Comparison of ENCODE assay signal across 26 cellular contexts in the genomic region with DNA sequence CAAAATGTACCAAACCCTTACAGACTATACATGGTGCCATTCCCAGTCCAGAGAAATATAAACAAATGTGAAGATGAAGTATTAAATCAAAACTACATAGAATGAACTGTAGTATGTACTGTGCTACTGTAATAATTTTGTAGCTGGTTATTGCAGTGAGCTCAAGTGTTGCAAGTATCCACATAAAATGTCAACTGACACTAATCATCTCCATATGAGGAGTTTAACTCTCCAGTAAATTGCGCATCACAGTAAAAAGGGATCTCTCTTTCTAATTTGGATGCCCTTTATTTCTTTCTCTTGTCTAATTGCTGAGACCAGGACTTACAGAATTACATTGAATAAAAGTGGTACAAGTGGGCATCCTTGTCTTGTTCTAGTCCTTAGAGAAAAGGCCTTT.
"Had no signal": no experiment of that assay in that cellular context is flagged by ENCODE, and none has a peak within 500 bp of the region (broad histone marks: within the 10 kb centered on the region; RNA-seq: fewer than 3 reads in every experiment).

No MANE protein-coding gene starts in this region.

- ATAC-seq: activated CD4-positive, alpha-beta T cell treated with anti-CD3 and anti-CD28 coated beads for 36 hours; activated CD8-positive, alpha-beta memory T cell treated with anti-CD3 and anti-CD28 coated beads, Interleukin-2, amount 10 ng/mL, durations not matched to agents 7 days and 5 days; activated CD8-positive, alpha-beta T cell treated with anti-CD3 and anti-CD28 coated beads, Interleukin-2, amount 10 ng/mL, durations not matched to agents 7 days and 5 days; activated naive CD8-positive, alpha-beta T cell treated with anti-CD3 and anti-CD28 coated beads, Interleukin-2, amount 50 U/mL, for 24 hours; left ventricle myocardium superior; stimulated activated memory B cell treated with anti-CD40 and anti-IgM and Interleukin-4, amounts not matched to agents 10 μg/mL and 1 μg/mL and 100 μg/mL, for 72 hours had no signal

- H3K4me3 ChIP-seq: breast epithelium, esophagus muscularis mucosa, ovary, right lobe of liver, stomach, thyroid gland, upper lobe of left lung, vagina had no signal

- DNase-seq: activated CD4-positive, alpha-beta T cell treated with anti-CD3 and anti-CD28 coated beads for 36 hours; activated CD4-positive, CD25-positive, alpha-beta regulatory T cell; activated CD8-positive, alpha-beta memory T cell treated with anti-CD3 and anti-CD28 coated beads, Interleukin-2, amount 10 ng/mL, durations not matched to agents 7 days and 5 days; activated CD8-positive, alpha-beta T cell treated with anti-CD3 and anti-CD28 coated beads, Interleukin-2, amount 10 ng/mL, durations not matched to agents 7 days and 5 days; activated naive CD8-positive, alpha-beta T cell treated with anti-CD3 and anti-CD28 coated beads, Interleukin-2, amount 50 U/mL, for 24 hours; activated T-cell treated with anti-CD3 and anti-CD28 coated beads, Interleukin-2, amount 50 U/mL, for 48 hours; central memory CD4-positive, alpha-beta T cell; endodermal cell; foreskin melanocyte; islet precursor cell; left ventricle myocardium superior; mammary epithelial cell; naive B cell; nephron progenitor cell; ovary; stimulated activated CD4-positive, alpha-beta T cell treated with anti-CD3 and anti-CD28 coated beads, Interleukin-12 subunit alpha, Interleukin-12 subunit beta, amount 100 ng/mL, for 4 hours; stimulated activated CD4-positive, alpha-beta T cell treated with anti-CD3 and anti-CD28 coated beads, Interleukin-4, amount 100 ng/mL, for 4 hours; stimulated activated CD8-positive, alpha-beta memory T cell treated with anti-CD3 and anti-CD28 coated beads, Interleukin-4, amount 100 ng/mL, for 48 hours; stomach; thyroid gland had no signal
